Comparison of ENCODE assay signal across 8 cellular contexts in the genomic region with DNA sequence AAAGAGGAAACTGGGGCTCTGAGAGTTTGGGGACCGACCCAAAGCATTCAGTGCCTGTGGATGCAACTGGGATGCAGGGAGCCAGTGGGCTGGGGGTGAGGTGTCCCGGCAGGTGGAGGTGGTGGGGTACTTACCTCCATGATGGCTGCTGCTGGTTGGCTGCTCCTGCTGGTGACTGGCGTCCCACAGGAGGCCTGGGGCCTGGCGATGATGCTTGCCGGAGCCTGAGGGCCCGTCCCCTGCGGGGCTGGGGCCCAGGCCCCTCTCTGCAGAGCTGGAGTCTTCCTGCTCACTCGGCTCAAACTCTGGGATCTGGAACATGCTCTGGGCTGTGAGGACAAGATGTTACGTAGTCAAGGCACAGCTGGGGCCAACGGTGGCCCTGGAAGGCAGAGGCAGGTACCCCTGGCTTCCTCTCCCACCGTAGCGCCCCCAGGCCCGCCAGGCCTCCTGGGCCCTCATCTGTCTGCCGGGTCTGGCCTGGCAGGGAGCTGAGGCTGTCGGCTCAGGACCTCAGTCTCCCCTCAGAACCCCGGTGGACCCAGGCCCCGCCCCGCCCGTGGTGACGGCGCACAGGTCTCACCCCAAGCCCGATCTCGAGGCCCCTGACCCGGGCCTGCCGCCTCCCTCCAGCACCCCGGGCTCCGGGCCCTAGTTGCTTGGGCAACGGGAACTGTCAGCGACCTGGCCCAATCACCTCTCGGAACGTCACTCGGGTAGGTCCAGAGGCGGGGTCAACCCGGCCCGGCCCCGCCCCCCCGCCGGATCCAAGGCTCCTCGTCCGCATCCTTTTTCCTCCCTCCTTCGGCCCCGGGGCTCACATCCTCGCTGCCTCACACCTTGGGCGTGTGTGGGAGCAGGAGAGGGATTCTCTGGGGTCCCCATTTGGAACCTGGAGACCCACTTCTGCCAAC. TPM values are rescaled to one million over a fixed set of nuclear protein-coding genes. Genes with fewer than 3 reads are reported as not detected.
DNase-seq lines count a peak whose midpoint lies in the region; ATAC-seq and TF ChIP-seq lines count a peak whose summit lies in the region.

Gene BAD, minus strand, starts transcription at position 618 of the 914 bp plus-strand sequence. Its CDS starts 297 bp downstream, at position 321.

- H3K36me3 Mint-ChIP-seq in natural killer cell = no peaks in the 10 kb centered on the region

- intact Hi-C loops in natural killer cell (cut with micrococcal nuclease) = loop anchor here (1.0 kb wide), 1 partner anchor 77 kb away; no protein-coding TSS in a partner anchor

- peak; percentile 48 for TF ChIP-seq POLR2A in Raji (IDR thresholded peaks at IDR 0.05; ENCODE audit: insufficient read depth, low read depth, low read length)

- H3K27me3 ChIP-seq in H7 (ENCODE audit: control insufficient read depth, insufficient read depth, low read length) = no peaks in the 10 kb centered on the region; the same call in none of the 2 replicates

- peaks cover 12 to 16% of the 10 kb centered on the region in 2 donors for H3K4me1 Mint-ChIP-seq in natural killer cell

- peak; percentile 76 to 90 (median 78) for ATAC-seq in natural killer cell

- peak within 1 kb of the TSS; percentile 94 to 96 for H3K27ac Mint-ChIP-seq in natural killer cell

- H3K36me3 ChIP-seq in H7 (replicated peaks; ENCODE audit: control insufficient read depth, insufficient read depth, low read length) = no peaks in the 10 kb centered on the region

- H3K4me3 ChIP-seq in H7 (ENCODE audit: insufficient read depth, low read depth, low read length) (peak within 1 kb of the TSS; percentile 78), fibroblast of mammary gland (ENCODE audit: control insufficient read depth, low read depth, low read length) (peak within 1 kb of the TSS; percentile 71)

- TF ChIP-seq CTCF in fibroblast of mammary gland (conservative IDR thresholded peaks at IDR 0.05; ENCODE audit: control insufficient read depth, insufficient read depth, low read depth, low read length) = no peak
- no peak for TF ChIP-seq CTCF in natural killer cell (IDR thresholded peaks at IDR 0.05)

- peak within 1 kb of the TSS; percentile 93 for H3K4me3 Mint-ChIP-seq in natural killer cell

- H3K27me3 Mint-ChIP-seq in natural killer cell (ENCODE audit: low read depth in 2 of 2) = no peaks in the 10 kb centered on the region

- no peaks in the 10 kb centered on the region for H3K9me3 Mint-ChIP-seq in natural killer cell

- peak; percentile 97 for DNase-seq in ELF-1 (ENCODE audit: low read depth, low spot score)
- peak; percentile 100 for DNase-seq in H7
- peak; percentile 91 for DNase-seq in M059J (ENCODE audit: low read depth)
- DNase-seq in activated T-helper 9 cell treated with anti-CD3 and anti-CD28 coated beads, Interleukin-2, amount 50 U/mL, for 16 hours (ENCODE audit: low read depth) = peak; percentile 90
- DNase-seq in fibroblast of mammary gland (ENCODE audit: low read depth) = peak; percentile 87
- DNase-seq in natural killer cell = peak; percentile 84
- peak; percentile 80 to 92 (median 90) for DNase-seq in stimulated activated naive CD4-positive, alpha-beta T cell (lab: John Stamatoyannopoulos, UW)

RNA-seq across cellular contexts. Expression of gene BAD, which starts in this region (rescaled TPM):
- total RNA-seq in H7 (2014; rRNA removed; shearing (Covaris generic)) = 46.0 and 71.8 TPM in 2 replicates
- 148 and 163 TPM in 2 replicates for total RNA-seq in M059J (2014; rRNA removed; shearing (Covaris generic))
- total RNA-seq in natural killer cell = 10 to 100 TPM; 30.6 to 35.8 (median 31.6) TPM

Comparison
In these comparisons a context has a peak if more than half of its experiments do, and no peak if none do; other contexts are left out.
1. Peak in every context shown above with its lines: DNase-seq, ATAC-seq and H3K4me3 ChIP-seq.